1 cellular context compared by ENCODE assay signal in the genomic region with DNA sequence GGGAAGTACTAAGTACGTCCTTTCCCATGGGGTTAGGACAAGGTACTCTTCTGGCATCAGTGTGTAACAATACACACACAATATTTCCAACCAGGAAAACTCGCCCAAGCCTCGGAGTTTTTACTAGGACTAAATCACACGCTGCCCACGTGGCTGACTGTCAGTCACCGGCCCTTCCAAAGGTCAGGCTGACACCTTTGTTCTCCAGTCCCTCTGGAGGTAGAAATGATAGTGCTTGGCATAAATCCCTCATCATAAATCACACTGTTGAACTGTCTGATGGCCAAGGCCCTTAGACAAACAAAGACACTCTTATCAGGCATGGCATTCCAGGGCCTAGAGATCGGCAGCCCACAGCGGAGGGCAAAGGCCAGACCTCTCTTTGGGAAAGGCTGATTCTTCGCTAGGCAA.
TF ChIP-seq lines count a peak whose summit lies in the region.

No MANE protein-coding gene starts in this region.

TF ChIP-seq in HepG2, 621 proteins besides CTCF, POLR2A, EP300 and RAD21 (continued from another document and continues in another):
- TF ChIP-seq, protein P1, sequence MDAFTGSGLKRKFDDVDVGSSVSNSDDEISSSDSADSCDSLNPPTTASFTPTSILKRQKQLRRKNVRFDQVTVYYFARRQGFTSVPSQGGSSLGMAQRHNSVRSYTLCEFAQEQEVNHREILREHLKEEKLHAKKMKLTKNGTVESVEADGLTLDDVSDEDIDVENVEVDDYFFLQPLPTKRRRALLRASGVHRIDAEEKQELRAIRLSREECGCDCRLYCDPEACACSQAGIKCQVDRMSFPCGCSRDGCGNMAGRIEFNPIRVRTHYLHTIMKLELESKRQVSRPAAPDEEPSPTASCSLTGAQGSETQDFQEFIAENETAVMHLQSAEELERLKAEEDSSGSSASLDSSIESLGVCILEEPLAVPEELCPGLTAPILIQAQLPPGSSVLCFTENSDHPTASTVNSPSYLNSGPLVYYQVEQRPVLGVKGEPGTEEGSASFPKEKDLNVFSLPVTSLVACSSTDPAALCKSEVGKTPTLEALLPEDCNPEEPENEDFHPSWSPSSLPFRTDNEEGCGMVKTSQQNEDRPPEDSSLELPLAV (CRISPR knock-in tag; conservative IDR thresholded peaks at IDR 0.05; ENCODE audit: low read depth): no peak
- TF ChIP-seq EZH2 (conservative IDR thresholded peaks at IDR 0.05; ENCODE audit: low read depth, low read length) (no peak), JUN (CRISPR knock-in tag; IDR thresholded peaks at IDR 0.05) (no peak), GTF2F1 (IDR thresholded peaks at IDR 0.05; ENCODE audit: low read length) (no peak), BCL6 (CRISPR knock-in tag; IDR thresholded peaks at IDR 0.05) (peak; percentile 87), ZNF446 (CRISPR knock-in tag; IDR thresholded peaks at IDR 0.05) (no peak), HHEX (CRISPR knock-in tag; IDR thresholded peaks at IDR 0.05) (no peak), RFX1 (IDR thresholded peaks at IDR 0.05) (no peak), TOPORS (CRISPR knock-in tag; IDR thresholded peaks at IDR 0.05) (no peak), ELF4 (CRISPR knock-in tag; IDR thresholded peaks at IDR 0.05; ENCODE audit: borderline replicate concordance) (no peak), PHF8 (CRISPR knock-in tag; IDR thresholded peaks at IDR 0.05) (no peak; the same call in 1 of the 2 replicates), FOXA1 (IDR thresholded peaks at IDR 0.05) (no peak), FOXA1 (CRISPR knock-in tag; IDR thresholded peaks at IDR 0.05) (peak; percentile 77), ZNF230 (CRISPR knock-in tag; IDR thresholded peaks at IDR 0.05) (no peak), ZNF570 (CRISPR knock-in tag; IDR thresholded peaks at IDR 0.05; ENCODE audit: borderline replicate concordance) (no peak), GFI1 (CRISPR knock-in tag; IDR thresholded peaks at IDR 0.05; ENCODE audit: borderline replicate concordance) (peak; percentile 97), ZFP41 (CRISPR knock-in tag; IDR thresholded peaks at IDR 0.05; ENCODE audit: borderline replicate concordance) (no peak), THYN1 (CRISPR knock-in tag; IDR thresholded peaks at IDR 0.05; ENCODE audit: borderline replicate concordance, low read depth) (no peak), ZNF644 (CRISPR knock-in tag; IDR thresholded peaks at IDR 0.05; ENCODE audit: low read depth) (peak; percentile 87), FOXK1 (CRISPR knock-in tag; IDR thresholded peaks at IDR 0.05; ENCODE audit: borderline replicate concordance, low read depth) (peak; percentile 35; the same call in 1 of the 2 replicates), ZNF550 (CRISPR knock-in tag; IDR thresholded peaks at IDR 0.05; ENCODE audit: borderline replicate concordance) (no peak), KDM5A (IDR thresholded peaks at IDR 0.05; ENCODE audit: borderline replicate concordance, low read length) (no peak), FLYWCH1 (CRISPR knock-in tag; IDR thresholded peaks at IDR 0.05) (no peak), SATB2 (CRISPR knock-in tag; IDR thresholded peaks at IDR 0.05) (no peak), HNF4G (IDR thresholded peaks at IDR 0.05; ENCODE audit: borderline replicate concordance, low read depth, low read length) (peak; percentile 89), HNF4G (CRISPR knock-in tag; IDR thresholded peaks at IDR 0.05; ENCODE audit: borderline replicate concordance, low read depth) (peak; percentile 85), ZBTB1 (CRISPR knock-in tag; IDR thresholded peaks at IDR 0.05; ENCODE audit: borderline replicate concordance) (no peak), ZNF143 (CRISPR knock-in tag; IDR thresholded peaks at IDR 0.05) (no peak; the same call in 1 of the 2 replicates), ZSCAN9 (CRISPR knock-in tag; IDR thresholded peaks at IDR 0.05; ENCODE audit: borderline replicate concordance) (peak; percentile 75; the same call in 1 of the 2 replicates)
- TF ChIP-seq, protein P2, sequence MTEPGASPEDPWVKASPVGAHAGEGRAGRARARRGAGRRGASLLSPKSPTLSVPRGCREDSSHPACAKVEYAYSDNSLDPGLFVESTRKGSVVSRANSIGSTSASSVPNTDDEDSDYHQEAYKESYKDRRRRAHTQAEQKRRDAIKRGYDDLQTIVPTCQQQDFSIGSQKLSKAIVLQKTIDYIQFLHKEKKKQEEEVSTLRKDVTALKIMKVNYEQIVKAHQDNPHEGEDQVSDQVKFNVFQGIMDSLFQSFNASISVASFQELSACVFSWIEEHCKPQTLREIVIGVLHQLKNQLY (CRISPR knock-in tag; IDR thresholded peaks at IDR 0.05): peak; percentile 99
- TF ChIP-seq, protein P3, sequence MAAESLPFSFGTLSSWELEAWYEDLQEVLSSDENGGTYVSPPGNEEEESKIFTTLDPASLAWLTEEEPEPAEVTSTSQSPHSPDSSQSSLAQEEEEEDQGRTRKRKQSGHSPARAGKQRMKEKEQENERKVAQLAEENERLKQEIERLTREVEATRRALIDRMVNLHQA (CRISPR knock-in tag; IDR thresholded peaks at IDR 0.05): no peak
- TF ChIP-seq, protein P4, sequence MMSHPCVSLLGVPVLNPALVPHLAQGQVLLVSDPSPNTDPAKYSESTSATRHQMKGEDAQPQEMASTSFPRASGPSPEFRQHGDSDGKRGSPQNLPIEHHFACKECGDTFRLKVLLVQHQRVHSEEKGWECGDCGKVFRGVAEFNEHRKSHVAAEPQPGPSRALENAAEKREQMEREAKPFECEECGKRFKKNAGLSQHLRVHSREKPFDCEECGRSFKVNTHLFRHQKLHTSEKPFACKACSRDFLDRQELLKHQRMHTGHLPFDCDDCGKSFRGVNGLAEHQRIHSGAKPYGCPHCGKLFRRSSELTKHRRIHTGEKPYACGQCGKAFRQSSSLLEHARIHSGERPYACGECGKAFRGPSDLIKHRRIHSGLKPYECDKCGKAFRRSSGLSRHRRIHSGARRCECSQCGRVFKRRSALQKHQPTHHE (CRISPR knock-in tag; IDR thresholded peaks at IDR 0.05; ENCODE audit: borderline replicate concordance): no peak
- TF ChIP-seq, protein P5, sequence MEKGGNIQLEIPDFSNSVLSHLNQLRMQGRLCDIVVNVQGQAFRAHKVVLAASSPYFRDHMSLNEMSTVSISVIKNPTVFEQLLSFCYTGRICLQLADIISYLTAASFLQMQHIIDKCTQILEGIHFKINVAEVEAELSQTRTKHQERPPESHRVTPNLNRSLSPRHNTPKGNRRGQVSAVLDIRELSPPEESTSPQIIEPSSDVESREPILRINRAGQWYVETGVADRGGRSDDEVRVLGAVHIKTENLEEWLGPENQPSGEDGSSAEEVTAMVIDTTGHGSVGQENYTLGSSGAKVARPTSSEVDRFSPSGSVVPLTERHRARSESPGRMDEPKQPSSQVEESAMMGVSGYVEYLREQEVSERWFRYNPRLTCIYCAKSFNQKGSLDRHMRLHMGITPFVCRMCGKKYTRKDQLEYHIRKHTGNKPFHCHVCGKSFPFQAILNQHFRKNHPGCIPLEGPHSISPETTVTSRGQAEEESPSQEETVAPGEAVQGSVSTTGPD (CRISPR knock-in tag; IDR thresholded peaks at IDR 0.05): no peak
- TF ChIP-seq, protein P6, sequence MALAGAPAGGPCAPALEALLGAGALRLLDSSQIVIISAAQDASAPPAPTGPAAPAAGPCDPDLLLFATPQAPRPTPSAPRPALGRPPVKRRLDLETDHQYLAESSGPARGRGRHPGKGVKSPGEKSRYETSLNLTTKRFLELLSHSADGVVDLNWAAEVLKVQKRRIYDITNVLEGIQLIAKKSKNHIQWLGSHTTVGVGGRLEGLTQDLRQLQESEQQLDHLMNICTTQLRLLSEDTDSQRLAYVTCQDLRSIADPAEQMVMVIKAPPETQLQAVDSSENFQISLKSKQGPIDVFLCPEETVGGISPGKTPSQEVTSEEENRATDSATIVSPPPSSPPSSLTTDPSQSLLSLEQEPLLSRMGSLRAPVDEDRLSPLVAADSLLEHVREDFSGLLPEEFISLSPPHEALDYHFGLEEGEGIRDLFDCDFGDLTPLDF (CRISPR knock-in tag; IDR thresholded peaks at IDR 0.05): no peak
- TF ChIP-seq, protein P7, sequence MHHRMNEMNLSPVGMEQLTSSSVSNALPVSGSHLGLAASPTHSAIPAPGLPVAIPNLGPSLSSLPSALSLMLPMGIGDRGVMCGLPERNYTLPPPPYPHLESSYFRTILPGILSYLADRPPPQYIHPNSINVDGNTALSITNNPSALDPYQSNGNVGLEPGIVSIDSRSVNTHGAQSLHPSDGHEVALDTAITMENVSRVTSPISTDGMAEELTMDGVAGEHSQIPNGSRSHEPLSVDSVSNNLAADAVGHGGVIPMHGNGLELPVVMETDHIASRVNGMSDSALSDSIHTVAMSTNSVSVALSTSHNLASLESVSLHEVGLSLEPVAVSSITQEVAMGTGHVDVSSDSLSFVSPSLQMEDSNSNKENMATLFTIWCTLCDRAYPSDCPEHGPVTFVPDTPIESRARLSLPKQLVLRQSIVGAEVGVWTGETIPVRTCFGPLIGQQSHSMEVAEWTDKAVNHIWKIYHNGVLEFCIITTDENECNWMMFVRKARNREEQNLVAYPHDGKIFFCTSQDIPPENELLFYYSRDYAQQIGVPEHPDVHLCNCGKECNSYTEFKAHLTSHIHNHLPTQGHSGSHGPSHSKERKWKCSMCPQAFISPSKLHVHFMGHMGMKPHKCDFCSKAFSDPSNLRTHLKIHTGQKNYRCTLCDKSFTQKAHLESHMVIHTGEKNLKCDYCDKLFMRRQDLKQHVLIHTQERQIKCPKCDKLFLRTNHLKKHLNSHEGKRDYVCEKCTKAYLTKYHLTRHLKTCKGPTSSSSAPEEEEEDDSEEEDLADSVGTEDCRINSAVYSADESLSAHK (CRISPR knock-in tag; IDR thresholded peaks at IDR 0.05; ENCODE audit: borderline replicate concordance): no peak
- TF ChIP-seq, protein P8, sequence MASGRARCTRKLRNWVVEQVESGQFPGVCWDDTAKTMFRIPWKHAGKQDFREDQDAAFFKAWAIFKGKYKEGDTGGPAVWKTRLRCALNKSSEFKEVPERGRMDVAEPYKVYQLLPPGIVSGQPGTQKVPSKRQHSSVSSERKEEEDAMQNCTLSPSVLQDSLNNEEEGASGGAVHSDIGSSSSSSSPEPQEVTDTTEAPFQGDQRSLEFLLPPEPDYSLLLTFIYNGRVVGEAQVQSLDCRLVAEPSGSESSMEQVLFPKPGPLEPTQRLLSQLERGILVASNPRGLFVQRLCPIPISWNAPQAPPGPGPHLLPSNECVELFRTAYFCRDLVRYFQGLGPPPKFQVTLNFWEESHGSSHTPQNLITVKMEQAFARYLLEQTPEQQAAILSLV (CRISPR knock-in tag; IDR thresholded peaks at IDR 0.05; ENCODE audit: borderline replicate concordance): no peak
- TF ChIP-seq, protein P9, sequence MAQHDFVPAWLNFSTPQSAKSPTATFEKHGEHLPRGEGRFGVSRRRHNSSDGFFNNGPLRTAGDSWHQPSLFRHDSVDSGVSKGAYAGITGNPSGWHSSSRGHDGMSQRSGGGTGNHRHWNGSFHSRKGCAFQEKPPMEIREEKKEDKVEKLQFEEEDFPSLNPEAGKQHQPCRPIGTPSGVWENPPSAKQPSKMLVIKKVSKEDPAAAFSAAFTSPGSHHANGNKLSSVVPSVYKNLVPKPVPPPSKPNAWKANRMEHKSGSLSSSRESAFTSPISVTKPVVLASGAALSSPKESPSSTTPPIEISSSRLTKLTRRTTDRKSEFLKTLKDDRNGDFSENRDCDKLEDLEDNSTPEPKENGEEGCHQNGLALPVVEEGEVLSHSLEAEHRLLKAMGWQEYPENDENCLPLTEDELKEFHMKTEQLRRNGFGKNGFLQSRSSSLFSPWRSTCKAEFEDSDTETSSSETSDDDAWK (CRISPR knock-in tag; IDR thresholded peaks at IDR 0.05): no peak
- TF ChIP-seq, protein P10, sequence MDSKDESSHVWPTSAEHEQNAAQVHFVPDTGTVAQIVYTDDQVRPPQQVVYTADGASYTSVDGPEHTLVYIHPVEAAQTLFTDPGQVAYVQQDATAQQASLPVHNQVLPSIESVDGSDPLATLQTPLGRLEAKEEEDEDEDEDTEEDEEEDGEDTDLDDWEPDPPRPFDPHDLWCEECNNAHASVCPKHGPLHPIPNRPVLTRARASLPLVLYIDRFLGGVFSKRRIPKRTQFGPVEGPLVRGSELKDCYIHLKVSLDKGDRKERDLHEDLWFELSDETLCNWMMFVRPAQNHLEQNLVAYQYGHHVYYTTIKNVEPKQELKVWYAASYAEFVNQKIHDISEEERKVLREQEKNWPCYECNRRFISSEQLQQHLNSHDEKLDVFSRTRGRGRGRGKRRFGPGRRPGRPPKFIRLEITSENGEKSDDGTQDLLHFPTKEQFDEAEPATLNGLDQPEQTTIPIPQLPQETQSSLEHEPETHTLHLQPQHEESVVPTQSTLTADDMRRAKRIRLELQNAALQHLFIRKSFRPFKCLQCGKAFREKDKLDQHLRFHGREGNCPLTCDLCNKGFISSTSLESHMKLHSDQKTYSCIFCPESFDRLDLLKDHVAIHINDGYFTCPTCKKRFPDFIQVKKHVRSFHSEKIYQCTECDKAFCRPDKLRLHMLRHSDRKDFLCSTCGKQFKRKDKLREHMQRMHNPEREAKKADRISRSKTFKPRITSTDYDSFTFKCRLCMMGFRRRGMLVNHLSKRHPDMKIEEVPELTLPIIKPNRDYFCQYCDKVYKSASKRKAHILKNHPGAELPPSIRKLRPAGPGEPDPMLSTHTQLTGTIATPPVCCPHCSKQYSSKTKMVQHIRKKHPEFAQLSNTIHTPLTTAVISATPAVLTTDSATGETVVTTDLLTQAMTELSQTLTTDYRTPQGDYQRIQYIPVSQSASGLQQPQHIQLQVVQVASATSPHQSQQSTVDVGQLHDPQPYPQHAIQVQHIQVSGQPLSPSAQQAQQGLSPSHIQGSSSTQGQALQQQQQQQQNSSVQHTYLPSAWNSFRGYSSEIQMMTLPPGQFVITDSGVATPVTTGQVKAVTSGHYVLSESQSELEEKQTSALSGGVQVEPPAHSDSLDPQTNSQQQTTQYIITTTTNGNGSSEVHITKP (CRISPR knock-in tag; IDR thresholded peaks at IDR 0.05; ENCODE audit: low read depth): peak; percentile 57; the same call in 1 of the 2 replicates
- TF ChIP-seq, protein P11, sequence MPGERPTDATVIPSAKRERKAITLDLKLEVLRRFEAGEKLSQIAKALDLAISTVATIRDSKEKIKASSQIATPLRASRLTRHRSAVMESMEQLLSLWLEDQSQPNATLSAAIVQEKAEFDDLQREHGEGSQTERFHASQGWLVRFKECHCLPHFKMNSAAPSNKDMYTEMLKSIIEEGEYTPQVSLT (CRISPR knock-in tag; IDR thresholded peaks at IDR 0.05; ENCODE audit: borderline replicate concordance, low read depth): no peak
- TF ChIP-seq, protein P12, sequence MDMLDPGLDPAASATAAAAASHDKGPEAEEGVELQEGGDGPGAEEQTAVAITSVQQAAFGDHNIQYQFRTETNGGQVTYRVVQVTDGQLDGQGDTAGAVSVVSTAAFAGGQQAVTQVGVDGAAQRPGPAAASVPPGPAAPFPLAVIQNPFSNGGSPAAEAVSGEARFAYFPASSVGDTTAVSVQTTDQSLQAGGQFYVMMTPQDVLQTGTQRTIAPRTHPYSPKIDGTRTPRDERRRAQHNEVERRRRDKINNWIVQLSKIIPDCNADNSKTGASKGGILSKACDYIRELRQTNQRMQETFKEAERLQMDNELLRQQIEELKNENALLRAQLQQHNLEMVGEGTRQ (IDR thresholded peaks at IDR 0.05; ENCODE audit: low read depth, low read length): peak; percentile 71
- TF ChIP-seq, protein P12 (CRISPR knock-in tag; IDR thresholded peaks at IDR 0.05; ENCODE audit: borderline replicate concordance): peak; percentile 56; the same call in 1 of the 2 replicates
